Comparison of ENCODE assay signal across 1 cellular context in genomic region chr14:35337557-35338255, GRCh38.
A peak's percentile ranks its signal among the peaks of the same experiment; 100 is the strongest.
TF ChIP-seq lines count a peak whose summit lies in the region.

No MANE protein-coding gene starts in this region.

TF ChIP-seq in HepG2, 621 proteins besides CTCF, POLR2A, EP300 and RAD21 (continued from another document and continues in another):
- TF ChIP-seq ZNF318 (CRISPR knock-in tag; IDR thresholded peaks at IDR 0.05) (no peak), ZNF530 (CRISPR knock-in tag; IDR thresholded peaks at IDR 0.05; ENCODE audit: low read depth) (no peak), NBN (conservative IDR thresholded peaks at IDR 0.05) (no peak), NKX3-1 (CRISPR knock-in tag; IDR thresholded peaks at IDR 0.05) (no peak), ZNF747 (CRISPR knock-in tag; IDR thresholded peaks at IDR 0.05; ENCODE audit: borderline replicate concordance) (no peak), STAT5B (CRISPR knock-in tag; IDR thresholded peaks at IDR 0.05) (no peak; the same call in 1 of the 2 replicates), ZNF580 (CRISPR knock-in tag; IDR thresholded peaks at IDR 0.05; ENCODE audit: borderline replicate concordance, low read depth) (no peak), CREM (IDR thresholded peaks at IDR 0.05) (no peak), CREM (CRISPR knock-in tag; IDR thresholded peaks at IDR 0.05) (no peak), ZNF644 (CRISPR knock-in tag; IDR thresholded peaks at IDR 0.05; ENCODE audit: low read depth) (0 out of 2 replicates have a peak, but pooled peaks have one; percentile 17), SRSF1 (optimal IDR thresholded peaks at IDR 0.05; ENCODE audit: low read depth, low read length) (no peak), THAP9 (CRISPR knock-in tag; IDR thresholded peaks at IDR 0.05; ENCODE audit: borderline replicate concordance) (no peak), ZNF790 (CRISPR knock-in tag; IDR thresholded peaks at IDR 0.05; ENCODE audit: borderline replicate concordance) (no peak), TGIF2 (CRISPR knock-in tag; IDR thresholded peaks at IDR 0.05) (no peak), MAFF (IDR thresholded peaks at IDR 0.05; ENCODE audit: low read depth, low read length) (no peak), ZNF850 (CRISPR knock-in tag; conservative IDR thresholded peaks at IDR 0.05) (no peak), ZNF512B (CRISPR knock-in tag; IDR thresholded peaks at IDR 0.05; ENCODE audit: borderline replicate concordance) (no peak), ELF4 (CRISPR knock-in tag; IDR thresholded peaks at IDR 0.05; ENCODE audit: borderline replicate concordance) (no peak), ARID4A (CRISPR knock-in tag; IDR thresholded peaks at IDR 0.05; ENCODE audit: borderline replicate concordance) (no peak), ZNF275 (CRISPR knock-in tag; IDR thresholded peaks at IDR 0.05; ENCODE audit: borderline replicate concordance) (no peak), ZBTB33 (CRISPR knock-in tag; IDR thresholded peaks at IDR 0.05) (no peak), ZKSCAN1 (IDR thresholded peaks at IDR 0.05; ENCODE audit: low read length) (no peak), SNAI1 (CRISPR knock-in tag; IDR thresholded peaks at IDR 0.05; ENCODE audit: borderline replicate concordance) (no peak), ZMAT5 (CRISPR knock-in tag; IDR thresholded peaks at IDR 0.05; ENCODE audit: borderline replicate concordance, low read depth) (no peak), ZNF891 (CRISPR knock-in tag; IDR thresholded peaks at IDR 0.05) (no peak), BRCA1 (CRISPR knock-in tag; IDR thresholded peaks at IDR 0.05) (no peak), BRF2 (CRISPR knock-in tag; IDR thresholded peaks at IDR 0.05) (no peak), KDM2A (CRISPR knock-in tag; IDR thresholded peaks at IDR 0.05; ENCODE audit: borderline replicate concordance, low read depth) (no peak), NR2F6 (IDR thresholded peaks at IDR 0.05) (no peak), NR2F6 (CRISPR knock-in tag; IDR thresholded peaks at IDR 0.05) (no peak)
